Comparison of ENCODE assay signal across 1 cellular context in genomic region chr6:31769684-31770371, GRCh38.
TF ChIP-seq lines count a peak whose summit lies in the region.

No MANE protein-coding gene starts in this region.

TF ChIP-seq in K562, 482 proteins besides CTCF, POLR2A, EP300 and RAD21 (continued from another document and continues in another):
- no peak for TF ChIP-seq ZBTB11 (CRISPR knock-in tag; IDR thresholded peaks at IDR 0.05)
- TF ChIP-seq SPI1 (IDR thresholded peaks at IDR 0.05; ENCODE audit: borderline replicate concordance, low read depth, low read length) = peak; percentile 42; the same call in 1 of the 2 replicates
- TF ChIP-seq ARID2 (IDR thresholded peaks at IDR 0.05) = peak; percentile 99
- TF ChIP-seq ZBTB5 (IDR thresholded peaks at IDR 0.05) = no peak
- TF ChIP-seq MEIS2 (IDR thresholded peaks at IDR 0.05; ENCODE audit: partially characterized antibody) = peak; percentile 86
- TF ChIP-seq MTA3 (IDR thresholded peaks at IDR 0.05; ENCODE audit: borderline replicate concordance) = peak; percentile 97
- TF ChIP-seq ZFP36 (IDR thresholded peaks at IDR 0.05; ENCODE audit: low read depth, low read length, partially characterized antibody) = peak; percentile 55
- TF ChIP-seq, protein P1, sequence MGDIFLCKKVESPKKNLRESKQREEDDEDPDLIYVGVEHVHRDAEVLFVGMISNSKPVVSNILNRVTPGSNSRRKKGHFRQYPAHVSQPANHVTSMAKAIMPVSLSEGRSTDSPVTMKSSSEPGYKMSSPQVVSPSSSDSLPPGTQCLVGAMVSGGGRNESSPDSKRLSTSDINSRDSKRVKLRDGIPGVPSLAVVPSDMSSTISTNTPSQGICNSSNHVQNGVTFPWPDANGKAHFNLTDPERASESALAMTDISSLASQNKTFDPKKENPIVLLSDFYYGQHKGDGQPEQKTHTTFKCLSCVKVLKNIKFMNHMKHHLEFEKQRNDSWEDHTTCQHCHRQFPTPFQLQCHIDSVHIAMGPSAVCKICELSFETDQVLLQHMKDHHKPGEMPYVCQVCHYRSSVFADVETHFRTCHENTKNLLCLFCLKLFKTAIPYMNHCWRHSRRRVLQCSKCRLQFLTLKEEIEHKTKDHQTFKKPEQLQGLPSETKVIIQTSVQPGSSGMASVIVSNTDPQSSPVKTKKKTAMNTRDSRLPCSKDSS (IDR thresholded peaks at IDR 0.05; ENCODE audit: low read depth, partially characterized antibody) = peak; percentile 57
- TF ChIP-seq, protein P2, sequence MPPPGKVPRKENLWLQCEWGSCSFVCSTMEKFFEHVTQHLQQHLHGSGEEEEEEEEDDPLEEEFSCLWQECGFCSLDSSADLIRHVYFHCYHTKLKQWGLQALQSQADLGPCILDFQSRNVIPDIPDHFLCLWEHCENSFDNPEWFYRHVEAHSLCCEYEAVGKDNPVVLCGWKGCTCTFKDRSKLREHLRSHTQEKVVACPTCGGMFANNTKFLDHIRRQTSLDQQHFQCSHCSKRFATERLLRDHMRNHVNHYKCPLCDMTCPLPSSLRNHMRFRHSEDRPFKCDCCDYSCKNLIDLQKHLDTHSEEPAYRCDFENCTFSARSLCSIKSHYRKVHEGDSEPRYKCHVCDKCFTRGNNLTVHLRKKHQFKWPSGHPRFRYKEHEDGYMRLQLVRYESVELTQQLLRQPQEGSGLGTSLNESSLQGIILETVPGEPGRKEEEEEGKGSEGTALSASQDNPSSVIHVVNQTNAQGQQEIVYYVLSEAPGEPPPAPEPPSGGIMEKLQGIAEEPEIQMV (tag; conservative IDR thresholded peaks at IDR 0.05; ENCODE audit: low read depth) = peak; percentile 73; the same call in 1 of the 2 replicates
- TF ChIP-seq RBM15 (IDR thresholded peaks at IDR 0.05; ENCODE audit: insufficient read depth, low read length) = no peak
- TF ChIP-seq SMARCA5 (IDR thresholded peaks at IDR 0.05) = peak; percentile 91
- TF ChIP-seq THRA (IDR thresholded peaks at IDR 0.05) = no peak
- TF ChIP-seq NR1H2 (CRISPR knock-in tag; IDR thresholded peaks at IDR 0.05) = no peak
- no peak for TF ChIP-seq CBX2 (IDR thresholded peaks at IDR 0.05; ENCODE audit: insufficient read depth, low read length, poor library complexity, severe bottlenecking)
- TF ChIP-seq ELF4 (CRISPR knock-in tag; IDR thresholded peaks at IDR 0.05) = peak; percentile 89
- 0 out of 2 replicates have a peak, but pooled peaks have one; percentile 9 for TF ChIP-seq HES1 (IDR thresholded peaks at IDR 0.05; ENCODE audit: low read depth)
- TF ChIP-seq PTBP1 (IDR thresholded peaks at IDR 0.05; ENCODE audit: low read depth, low read length) = 0 out of 2 replicates have a peak, but pooled peaks have one; percentile 40
- no peak for TF ChIP-seq NFYB (IDR thresholded peaks at IDR 0.05; ENCODE audit: extremely low read depth, insufficient read length)
- no peak for TF ChIP-seq HNRNPLL (IDR thresholded peaks at IDR 0.05; ENCODE audit: low read depth, low read length, poor library complexity, severe bottlenecking)
- no peak for TF ChIP-seq ZNF79 (CRISPR knock-in tag; IDR thresholded peaks at IDR 0.05; ENCODE audit: low read depth)
- TF ChIP-seq, protein P3, sequence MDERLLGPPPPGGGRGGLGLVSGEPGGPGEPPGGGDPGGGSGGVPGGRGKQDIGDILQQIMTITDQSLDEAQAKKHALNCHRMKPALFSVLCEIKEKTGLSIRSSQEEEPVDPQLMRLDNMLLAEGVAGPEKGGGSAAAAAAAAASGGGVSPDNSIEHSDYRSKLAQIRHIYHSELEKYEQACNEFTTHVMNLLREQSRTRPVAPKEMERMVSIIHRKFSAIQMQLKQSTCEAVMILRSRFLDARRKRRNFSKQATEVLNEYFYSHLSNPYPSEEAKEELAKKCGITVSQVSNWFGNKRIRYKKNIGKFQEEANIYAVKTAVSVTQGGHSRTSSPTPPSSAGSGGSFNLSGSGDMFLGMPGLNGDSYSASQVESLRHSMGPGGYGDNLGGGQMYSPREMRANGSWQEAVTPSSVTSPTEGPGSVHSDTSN (CRISPR knock-in tag; IDR thresholded peaks at IDR 0.05; ENCODE audit: low read depth) = no peak; the same call in 1 of the 2 replicates
- TF ChIP-seq, protein P3 (tag; conservative IDR thresholded peaks at IDR 0.05; ENCODE audit: low read depth) = peak; percentile 88
- TF ChIP-seq PHF21A (IDR thresholded peaks at IDR 0.05; ENCODE audit: borderline replicate concordance, low read depth) = no peak
- TF ChIP-seq CBFB (CRISPR knock-in tag; IDR thresholded peaks at IDR 0.05) = 0 out of 2 replicates have a peak, but pooled peaks have one; percentile 67
- no peak for TF ChIP-seq ZNF445 (CRISPR knock-in tag; IDR thresholded peaks at IDR 0.05; ENCODE audit: low read depth)
- 0 out of 2 replicates have a peak, but pooled peaks have one; percentile 2 for TF ChIP-seq MEF2A (IDR thresholded peaks at IDR 0.05; ENCODE audit: control insufficient read depth, low read depth, low read length)
- peak; percentile 72; the same call in 1 of the 2 replicates for TF ChIP-seq ZNF224 (CRISPR knock-in tag; IDR thresholded peaks at IDR 0.05)
- TF ChIP-seq, protein P4, sequence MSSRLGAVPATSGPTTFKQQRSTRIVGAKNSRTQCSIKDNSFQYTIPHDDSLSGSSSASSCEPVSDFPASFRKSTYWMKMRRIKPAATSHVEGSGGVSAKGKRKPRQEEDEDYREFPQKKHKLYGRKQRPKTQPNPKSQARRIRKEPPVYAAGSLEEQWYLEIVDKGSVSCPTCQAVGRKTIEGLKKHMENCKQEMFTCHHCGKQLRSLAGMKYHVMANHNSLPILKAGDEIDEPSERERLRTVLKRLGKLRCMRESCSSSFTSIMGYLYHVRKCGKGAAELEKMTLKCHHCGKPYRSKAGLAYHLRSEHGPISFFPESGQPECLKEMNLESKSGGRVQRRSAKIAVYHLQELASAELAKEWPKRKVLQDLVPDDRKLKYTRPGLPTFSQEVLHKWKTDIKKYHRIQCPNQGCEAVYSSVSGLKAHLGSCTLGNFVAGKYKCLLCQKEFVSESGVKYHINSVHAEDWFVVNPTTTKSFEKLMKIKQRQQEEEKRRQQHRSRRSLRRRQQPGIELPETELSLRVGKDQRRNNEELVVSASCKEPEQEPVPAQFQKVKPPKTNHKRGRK (tag; IDR thresholded peaks at IDR 0.05) = peak; percentile 60
- TF ChIP-seq MLLT1 (IDR thresholded peaks at IDR 0.05) = peak in 1 of 2 experiments; percentile 64; a peak in 2 of 4 replicates
- peak in 1 of 2 experiments; percentile 32 for TF ChIP-seq E2F6 (IDR thresholded peaks at IDR 0.05; ENCODE audit: borderline replicate concordance in 1 of 2, extremely low read depth in 1 of 2, insufficient read depth in 1 of 2, insufficient read length in 1 of 2, low read depth in 1 of 2, low read length in 1 of 2, poor library complexity in 1 of 2, severe bottlenecking in 1 of 2)
- peak; percentile 43; the same call in 1 of the 2 replicates for TF ChIP-seq MTA2 (IDR thresholded peaks at IDR 0.05; ENCODE audit: low read depth)
- TF ChIP-seq, protein P5, sequence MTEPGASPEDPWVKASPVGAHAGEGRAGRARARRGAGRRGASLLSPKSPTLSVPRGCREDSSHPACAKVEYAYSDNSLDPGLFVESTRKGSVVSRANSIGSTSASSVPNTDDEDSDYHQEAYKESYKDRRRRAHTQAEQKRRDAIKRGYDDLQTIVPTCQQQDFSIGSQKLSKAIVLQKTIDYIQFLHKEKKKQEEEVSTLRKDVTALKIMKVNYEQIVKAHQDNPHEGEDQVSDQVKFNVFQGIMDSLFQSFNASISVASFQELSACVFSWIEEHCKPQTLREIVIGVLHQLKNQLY (CRISPR knock-in tag; conservative IDR thresholded peaks at IDR 0.05) = peak in 1 of 2 experiments; percentile 89; a peak in 1 of 4 replicates
- peak; percentile 81 for TF ChIP-seq BRD9 (IDR thresholded peaks at IDR 0.05; ENCODE audit: low read depth, partially characterized antibody)
- TF ChIP-seq, protein P6, sequence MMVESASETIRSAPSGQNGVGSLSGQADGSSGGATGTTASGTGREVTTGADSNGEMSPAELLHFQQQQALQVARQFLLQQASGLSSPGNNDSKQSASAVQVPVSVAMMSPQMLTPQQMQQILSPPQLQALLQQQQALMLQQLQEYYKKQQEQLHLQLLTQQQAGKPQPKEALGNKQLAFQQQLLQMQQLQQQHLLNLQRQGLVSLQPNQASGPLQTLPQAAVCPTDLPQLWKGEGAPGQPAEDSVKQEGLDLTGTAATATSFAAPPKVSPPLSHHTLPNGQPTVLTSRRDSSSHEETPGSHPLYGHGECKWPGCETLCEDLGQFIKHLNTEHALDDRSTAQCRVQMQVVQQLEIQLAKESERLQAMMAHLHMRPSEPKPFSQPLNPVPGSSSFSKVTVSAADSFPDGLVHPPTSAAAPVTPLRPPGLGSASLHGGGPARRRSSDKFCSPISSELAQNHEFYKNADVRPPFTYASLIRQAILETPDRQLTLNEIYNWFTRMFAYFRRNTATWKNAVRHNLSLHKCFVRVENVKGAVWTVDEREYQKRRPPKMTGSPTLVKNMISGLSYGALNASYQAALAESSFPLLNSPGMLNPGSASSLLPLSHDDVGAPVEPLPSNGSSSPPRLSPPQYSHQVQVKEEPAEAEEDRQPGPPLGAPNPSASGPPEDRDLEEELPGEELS (CRISPR knock-in tag; IDR thresholded peaks at IDR 0.05; ENCODE audit: borderline replicate concordance) = peak; percentile 95
- TF ChIP-seq FOXA1 (IDR thresholded peaks at IDR 0.05; ENCODE audit: borderline replicate concordance) = no peak
- TF ChIP-seq SIRT6 (IDR thresholded peaks at IDR 0.05; ENCODE audit: low read depth, low read length) = no peak
